In genomic region chr16:2775765-2776499, GRCh38 we compare ENCODE assay signal across 8 cellular contexts. TPM values are rescaled to one million over a fixed set of nuclear protein-coding genes. Genes with fewer than 3 reads are reported as not detected.
DNase-seq lines count a peak whose midpoint lies in the region; ATAC-seq and TF ChIP-seq lines count a peak whose summit lies in the region.

No MANE protein-coding gene starts in this region.

- peak overlapping the region; percentile 75 for H3K27ac ChIP-seq in foreskin keratinocyte
- H3K27ac ChIP-seq in psoas muscle = peak overlapping the region; percentile 81

- H3K4me1 Mint-ChIP-seq in T-helper 17 cell = peaks cover 33% of the 10 kb centered on the region

- no peaks in the 10 kb centered on the region for H3K9me3 ChIP-seq in T-helper 17 cell (ENCODE audit: control insufficient read depth, low read length, poor library complexity, severe bottlenecking)
- no peaks in the 10 kb centered on the region for H3K9me3 ChIP-seq in psoas muscle

- peak overlapping the region; percentile 72 for H3K4me3 ChIP-seq in GM12864 (ENCODE audit: low read depth, low read length)
- peak overlapping the region; percentile 100 for H3K4me3 ChIP-seq in psoas muscle

- H3K36me3 ChIP-seq in psoas muscle (ENCODE audit: insufficient read depth in 1 of 2, low read depth in 1 of 2) = peaks cover 0 to 42% of the 10 kb centered on the region in 2 donors

- intact Hi-C loops in psoas muscle (cut with DNase I) = no loop called here

- peaks cover 3% of the 10 kb centered on the region for H3K36me3 Mint-ChIP-seq in T-helper 17 cell (ENCODE audit: low read depth)

- 35 to 43% (median 41%) methylated on average over 11 of the region's 11 CpGs for WGBS in psoas muscle, 3 donors

- no peak for TF ChIP-seq CTCF in GM12864 (IDR thresholded peaks at IDR 0.05; ENCODE audit: low read depth, low read length, missing control alignments)
- TF ChIP-seq CTCF in foreskin keratinocyte (conservative IDR thresholded peaks at IDR 0.05) = no peak
- no peak for TF ChIP-seq CTCF in psoas muscle (IDR thresholded peaks at IDR 0.05)
- TF ChIP-seq CTCF in GM20000 (IDR thresholded peaks at IDR 0.05; ENCODE audit: extremely low read depth, missing control alignments) = no peak

- H3K4me3 Mint-ChIP-seq in T-helper 17 cell = peak overlapping the region; percentile 93

- H3K27me3 Mint-ChIP-seq in T-helper 17 cell = no peaks in the 10 kb centered on the region

- ATAC-seq in T-helper 17 cell (no peak), foreskin keratinocyte (no peak), psoas muscle (no peak)

- H3K27me3 ChIP-seq in foreskin keratinocyte (no peaks in the 10 kb centered on the region), psoas muscle (ENCODE audit: insufficient read depth in 3 of 3, low read length in 2 of 3) (no peaks in the 10 kb centered on the region)

- no peak for DNase-seq in GM12864 (ENCODE audit: low read depth)
- no peak for DNase-seq in T-helper 17 cell
- DNase-seq in foreskin keratinocyte = no peak
- DNase-seq in psoas muscle = no peak
- DNase-seq in cerebellum (ENCODE audit: low spot score) = no peak
- DNase-seq in GM20000 (ENCODE audit: low spot score) = no peak
- DNase-seq in dermis blood vessel endothelial cell = no peak
- no peak for DNase-seq in NK-92 (lab: John Stamatoyannopoulos, UW; ENCODE audit: unreplicated experiment)

- H3K27ac Mint-ChIP-seq in T-helper 17 cell = peak overlapping the region; percentile 89

- H3K4me1 ChIP-seq in foreskin keratinocyte (peaks cover 4% of the 10 kb centered on the region), psoas muscle (peaks cover 30% of the 10 kb centered on the region)

RNA-seq across cellular contexts. Expression of gene ELOB, which starts 1.1 kb away (rescaled TPM):
- 100 to 1,000 TPM; 121 to 131 TPM for total RNA-seq in T-helper 17 cell
- total RNA-seq in foreskin keratinocyte = 270 and 285 TPM in 2 replicates
- polyA plus RNA-seq in foreskin keratinocyte = 561 and 595 TPM in 2 replicates
- total RNA-seq in psoas muscle = 100 to 1,000 TPM; 226 to 317 (median 296) TPM
- polyA plus RNA-seq in psoas muscle = 100 to 1,000 TPM; 344 to 660 (median 388) TPM
- 98.8 TPM for total RNA-seq in cerebellum
- 132 and 314 TPM in 2 replicates for total RNA-seq in dermis blood vessel endothelial cell

RNA-seq across cellular contexts. Expression of gene PRSS33, which starts 11.4 kb away (rescaled TPM):
- total RNA-seq in T-helper 17 cell = not detected
- total RNA-seq in foreskin keratinocyte = not detected in 2 replicates
- not detected in 2 replicates for polyA plus RNA-seq in foreskin keratinocyte
- not detected for total RNA-seq in psoas muscle
- polyA plus RNA-seq in psoas muscle = not detected
- not detected for total RNA-seq in cerebellum
- total RNA-seq in dermis blood vessel endothelial cell = not detected in 2 replicates

RNA-seq across cellular contexts. Expression of gene PRSS41, which starts 22.3 kb away (rescaled TPM):
- total RNA-seq in T-helper 17 cell (not detected), foreskin keratinocyte (not detected in 2 replicates), psoas muscle (not detected), cerebellum (not detected), dermis blood vessel endothelial cell (not detected in 2 replicates)
- polyA plus RNA-seq in foreskin keratinocyte (not detected in 2 replicates), psoas muscle (not detected)

RNA-seq across cellular contexts. Expression of gene SRRM2, which starts 23.5 kb away (rescaled TPM):
- total RNA-seq in T-helper 17 cell = 1,000 to 10,000 TPM; 1,185 to 1,285 TPM
- total RNA-seq in foreskin keratinocyte = 149 and 160 TPM in 2 replicates
- 294 and 299 TPM in 2 replicates for polyA plus RNA-seq in foreskin keratinocyte
- total RNA-seq in psoas muscle = 100 to 1,000 TPM; 277 to 413 (median 316) TPM
- polyA plus RNA-seq in psoas muscle = 100 to 1,000 TPM; 183 to 226 (median 216) TPM
- 74.1 TPM for total RNA-seq in cerebellum
- total RNA-seq in dermis blood vessel endothelial cell = 59.5 and 66.2 TPM in 2 replicates

RNA-seq across cellular contexts. Expression of gene PRSS21, which starts 41.1 kb away (rescaled TPM):
- 1 to 10 TPM in 1 of 2 donors, not detected in 1; 1.6 TPM for total RNA-seq in T-helper 17 cell
- total RNA-seq in foreskin keratinocyte = 5.6 and 8.1 TPM in 2 replicates
- 10.8 and 11.2 TPM in 2 replicates for polyA plus RNA-seq in foreskin keratinocyte
- not detected for total RNA-seq in psoas muscle
- under 1 TPM; 0.05 to 0.20 (median 0.10) TPM for polyA plus RNA-seq in psoas muscle
- not detected for total RNA-seq in cerebellum
- 1.0 and 2.1 TPM in 2 replicates for total RNA-seq in dermis blood vessel endothelial cell
